ENCODE assay signal across 12 cellular contexts in genomic region chr4:11416071-11416766, GRCh38. TPM values are rescaled to one million over a fixed set of nuclear protein-coding genes. Genes with fewer than 3 reads are reported as not detected.
DNase-seq lines count a peak whose midpoint lies in the region; ATAC-seq, FAIRE-seq and TF ChIP-seq lines count a peak whose summit lies in the region.
"Had no signal": no experiment of that assay in that cellular context is flagged by ENCODE, and none has a peak within 500 bp of the region (broad histone marks: within the 10 kb centered on the region; RNA-seq: fewer than 3 reads in every experiment).

No MANE protein-coding gene starts in this region.

- FAIRE-seq in bronchial epithelial cell (lab: Jason Lieb, UNC) = peak; percentile 84

- ATAC-seq in GM18519 (IDR thresholded peaks at IDR 0.05; ENCODE audit: low FRiP score, unreplicated experiment) = peak; percentile 38
- peak; percentile 42 for ATAC-seq in GM21526 (IDR thresholded peaks at IDR 0.05; ENCODE audit: low FRiP score, unreplicated experiment)
- ATAC-seq in HG03095 (IDR thresholded peaks at IDR 0.05; ENCODE audit: unreplicated experiment) = peak; percentile 26
- no peak for ATAC-seq in HG03460 (IDR thresholded peaks at IDR 0.05; ENCODE audit: unreplicated experiment)
- ATAC-seq: gastroesophageal sphincter had no signal

- no peak for TF ChIP-seq CTCF in bronchial epithelial cell (IDR thresholded peaks at IDR 0.05; ENCODE audit: insufficient read depth, low read length, severe bottlenecking)
- no peak for TF ChIP-seq CTCF in lower leg skin (IDR thresholded peaks at IDR 0.05)

- intact Hi-C loops in lower leg skin (cut with DNase I; ENCODE audit: low total_unique reads) (no loop called here), posterior vena cava (cut with DNase I) (no loop called here)

- no peak overlapping the region for H3K4me3 ChIP-seq in bronchial epithelial cell (ENCODE audit: low read depth, low read length)
- H3K4me3 ChIP-seq in lower leg skin (ENCODE audit: low read depth, poor library complexity, severe bottlenecking) = no peak overlapping the region
- H3K4me3 ChIP-seq: gastroesophageal sphincter had no signal

- no peaks in the 10 kb centered on the region for H3K27me3 ChIP-seq in bronchial epithelial cell (ENCODE audit: control insufficient read depth, insufficient read depth, low read length)
- H3K27me3 ChIP-seq: gastroesophageal sphincter had no signal

- DNase-seq in bronchial epithelial cell (ENCODE audit: low read depth) = no peak
- DNase-seq in lower leg skin (ENCODE audit: low spot score in 2 of 2) = no peak
- no peak for DNase-seq in Ammon's horn (ENCODE audit: low spot score)
- DNase-seq in posterior vena cava (ENCODE audit: low spot score) = no peak
- DNase-seq: dermis blood vessel endothelial cell, NCI-H146 had no signal

- WGBS in lower leg skin, 2 donors = 82% methylated on average over 8 of the region's 8 CpGs

- no peak for TF ChIP-seq POLR2A in lower leg skin (IDR thresholded peaks at IDR 0.05)

- no peaks in the 10 kb centered on the region for H3K36me3 ChIP-seq in bronchial epithelial cell (ENCODE audit: control insufficient read depth, insufficient read depth, low read length)
- H3K36me3 ChIP-seq: gastroesophageal sphincter had no signal

RNA-seq across cellular contexts. Expression of gene HS3ST1, which starts 12.5 kb away (rescaled TPM):
- 1.8 and 2.4 TPM in 2 replicates for total RNA-seq in bronchial epithelial cell
- total RNA-seq in lower leg skin = under 1 TPM in 3 of 4 donors, not detected in 1; 0.05 to 0.36 (median 0.21) TPM
- total RNA-seq in posterior vena cava = 1 to 10 TPM; 3.9 to 5.4 TPM
- total RNA-seq: activated CD8-positive, alpha-beta memory T cell treated with anti-CD3 and anti-CD28 coated beads for 36 hours had no signal
